Comparison of ENCODE assay signal across 8 cellular contexts in the genomic region with DNA sequence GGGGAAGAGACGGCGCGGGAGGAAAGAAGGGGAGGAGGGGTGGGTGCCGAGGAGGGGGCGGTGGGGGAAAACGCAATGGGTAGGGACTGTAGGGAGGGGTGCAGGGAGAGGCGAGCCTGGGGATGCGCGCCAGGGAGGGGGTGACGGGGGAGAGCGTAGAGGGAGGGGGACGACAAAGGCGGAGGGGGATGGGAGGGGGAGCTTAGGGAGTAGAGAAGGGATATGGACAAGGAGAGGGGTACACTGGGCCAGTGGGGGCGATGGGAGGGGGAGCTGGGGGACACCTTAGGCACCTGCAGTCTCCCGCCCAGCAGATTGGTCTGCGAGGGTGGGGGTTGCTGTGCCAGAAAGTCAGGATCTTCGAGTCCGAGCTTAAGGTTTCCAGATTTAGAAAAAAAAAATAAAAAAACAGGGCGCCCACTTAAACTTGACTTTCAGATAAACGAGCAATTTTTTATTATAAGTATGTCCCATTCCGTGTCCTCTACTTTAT. TPM values are rescaled to one million over a fixed set of nuclear protein-coding genes. Genes with fewer than 3 reads are reported as not detected.
DNase-seq lines count a peak whose midpoint lies in the region; ATAC-seq and TF ChIP-seq lines count a peak whose summit lies in the region.

No MANE protein-coding gene starts in this region.

- no peaks in the 10 kb centered on the region for H3K79me2 ChIP-seq in Karpas-422 (ENCODE audit: low read length)

- peaks cover 0 to 5% of the 10 kb centered on the region in 2 donors for H3K36me3 Mint-ChIP-seq in CD4-positive, alpha-beta memory T cell
- H3K36me3 Mint-ChIP-seq in brain (no peaks in the 10 kb centered on the region), nephron progenitor cell (ENCODE audit: low read depth) (no peaks in the 10 kb centered on the region)

- H3K27ac Mint-ChIP-seq in CD4-positive, alpha-beta memory T cell = peak overlapping the region; percentile 36 to 98 (median 64)
- H3K27ac Mint-ChIP-seq in brain (peak overlapping the region; percentile 85 to 99 (median 97)), nephron progenitor cell (no peak overlapping the region)

- peaks cover 24 to 33% of the 10 kb centered on the region in 2 donors for H3K27me3 Mint-ChIP-seq in CD4-positive, alpha-beta memory T cell
- H3K27me3 Mint-ChIP-seq in brain (peaks cover 5% of the 10 kb centered on the region), nephron progenitor cell (ENCODE audit: low read depth, poor library complexity) (peaks cover 39% of the 10 kb centered on the region)

- CTCF ChIA-PET in CD4-positive, alpha-beta memory T cell (lab: Charles Lee; ENCODE audit: partially characterized antibody) = interaction anchor here (1.0 to 19.4 kb wide), 3 partner anchors 12 to 89 kb away, joined by 3 to 402 read pairs (median 65); a partner anchor contains a TSS

- peaks cover 31% of the 10 kb centered on the region for H3K27me3 ChIP-seq in CD4-positive, alpha-beta memory T cell (ENCODE audit: insufficient read depth, low read length)
- no peaks in the 10 kb centered on the region for H3K27me3 ChIP-seq in Karpas-422 (ENCODE audit: low read length)

- H3K4me2 ChIP-seq in Karpas-422 (ENCODE audit: low read depth, low read length, poor library complexity, severe bottlenecking) = peak overlapping the region; percentile 63

- intact Hi-C loops in CD4-positive, alpha-beta memory T cell (cut with micrococcal nuclease) = loop anchor here (10.0 kb wide), 1 partner anchor 216 kb away; no protein-coding TSS in a partner anchor

- peak overlapping the region; percentile 39 for H3K9ac ChIP-seq in Karpas-422 (ENCODE audit: low read length)

- no peaks in the 10 kb centered on the region for H4K20me1 ChIP-seq in Karpas-422 (ENCODE audit: insufficient read depth, low read depth, low read length)

- H3K9me2 ChIP-seq in Karpas-422 (replicated peaks; ENCODE audit: insufficient read depth, low read length) = no peaks in the 10 kb centered on the region

- no peak for TF ChIP-seq CTCF in brain (conservative IDR thresholded peaks at IDR 0.05)
- TF ChIP-seq CTCF in nephron progenitor cell (IDR thresholded peaks at IDR 0.05) = no peak

- peak overlapping the region; percentile 67 to 90 (median 78) for H3K4me3 Mint-ChIP-seq in CD4-positive, alpha-beta memory T cell
- H3K4me3 Mint-ChIP-seq in brain (peak overlapping the region; percentile 79 to 90 (median 84)), nephron progenitor cell (peak overlapping the region; percentile 85)

- H3K4me1 Mint-ChIP-seq in CD4-positive, alpha-beta memory T cell = peaks cover 25 to 67% (median 41%) of the 10 kb centered on the region in 4 donors
- H3K4me1 Mint-ChIP-seq in brain = peaks cover 60% of the 10 kb centered on the region
- peaks cover 57% of the 10 kb centered on the region for H3K4me1 Mint-ChIP-seq in nephron progenitor cell

- ATAC-seq in HG02938 (IDR thresholded peaks at IDR 0.05; ENCODE audit: unreplicated experiment) (no peak), HG03460 (IDR thresholded peaks at IDR 0.05; ENCODE audit: unreplicated experiment) (no peak), HG03342 (IDR thresholded peaks at IDR 0.05; ENCODE audit: unreplicated experiment) (no peak)

- H3K4me3 ChIP-seq in CD4-positive, alpha-beta memory T cell (ENCODE audit: low read length in 2 of 2) = peak overlapping the region in 1 of 2 donors; percentile 43
- H3K4me3 ChIP-seq in Karpas-422 (ENCODE audit: low read length) = peak overlapping the region; percentile 63; the same call in 1 of the 2 replicates

- H2AFZ ChIP-seq in Karpas-422 (ENCODE audit: low read length) = no peak overlapping the region

- H3K27ac ChIP-seq in CD4-positive, alpha-beta memory T cell (ENCODE audit: low read depth, low read length) = peak overlapping the region; percentile 62
- H3K27ac ChIP-seq in Karpas-422 (ENCODE audit: low read length) = no peak overlapping the region

- H3K36me3 ChIP-seq in CD4-positive, alpha-beta memory T cell (ENCODE audit: insufficient read depth, low read length) = no peaks in the 10 kb centered on the region
- no peaks in the 10 kb centered on the region for H3K36me3 ChIP-seq in Karpas-422 (ENCODE audit: insufficient read depth, low read length)

- POLR2A ChIA-PET in CD4-positive, alpha-beta memory T cell (lab: Charles Lee; ENCODE audit: partially characterized antibody) = interaction anchor here (1.1 to 6.6 kb wide), 5 partner anchors 15 to 171 kb away, joined by 3 to 34 read pairs (median 9); a partner anchor contains a TSS

- peaks cover 58% of the 10 kb centered on the region for H3K4me1 ChIP-seq in CD4-positive, alpha-beta memory T cell (ENCODE audit: insufficient read depth, low read length)
- H3K4me1 ChIP-seq in Karpas-422 (ENCODE audit: low read length) = peaks cover 42% of the 10 kb centered on the region

- no peak for DNase-seq in CD4-positive, alpha-beta memory T cell
- DNase-seq in Karpas-422 = no peak
- no peak for DNase-seq in nephron progenitor cell
- DNase-seq in globus pallidus (ENCODE audit: low spot score) = no peak

- peaks cover 0 to 3% (median 0%) of the 10 kb centered on the region in 8 donors for H3K9me3 Mint-ChIP-seq in CD4-positive, alpha-beta memory T cell
- H3K9me3 Mint-ChIP-seq in brain (peaks cover 0 to 4% (median 0%) of the 10 kb centered on the region in 5 experiments), nephron progenitor cell (no peaks in the 10 kb centered on the region)

- no peaks in the 10 kb centered on the region for H3K9me3 ChIP-seq in CD4-positive, alpha-beta memory T cell (ENCODE audit: control insufficient read depth in 1 of 2, low read length in 2 of 2)
- no peaks in the 10 kb centered on the region for H3K9me3 ChIP-seq in Karpas-422 (ENCODE audit: low read length)

RNA-seq across cellular contexts. Expression of a gene that starts 15.7 kb away (rescaled TPM):
- 10 to 100 TPM; 30.0 to 34.2 TPM for total RNA-seq in CD4-positive, alpha-beta memory T cell
- 10 to 100 TPM; 24.5 to 49.9 TPM for polyA plus RNA-seq in CD4-positive, alpha-beta memory T cell
- total RNA-seq in Karpas-422 (2014; rRNA removed; shearing (Covaris generic); ENCODE audit: low replicate concordance) = 13.9 and 51.6 TPM in 2 replicates
- 156 TPM for polyA plus RNA-seq in brain (ENCODE audit: insufficient read depth, low read depth, low replicate concordance)

RNA-seq across cellular contexts. Expression of a gene that starts 18.4 kb away (rescaled TPM):
- not detected for total RNA-seq in CD4-positive, alpha-beta memory T cell
- not detected for polyA plus RNA-seq in CD4-positive, alpha-beta memory T cell
- not detected in 2 replicates for total RNA-seq in Karpas-422 (2014; rRNA removed; shearing (Covaris generic); ENCODE audit: low replicate concordance)
- 25.3 TPM for polyA plus RNA-seq in brain (ENCODE audit: insufficient read depth, low read depth, low replicate concordance)

RNA-seq across cellular contexts. Expression of a gene that starts 59.5 kb away (rescaled TPM):
- total RNA-seq in CD4-positive, alpha-beta memory T cell = 100 to 1,000 TPM; 136 to 138 TPM
- polyA plus RNA-seq in CD4-positive, alpha-beta memory T cell = 10 to 100 TPM; 39.8 to 47.9 TPM
- total RNA-seq in Karpas-422 (2014; rRNA removed; shearing (Covaris generic); ENCODE audit: low replicate concordance) = 12.3 and 46.8 TPM in 2 replicates
- 36.6 TPM for polyA plus RNA-seq in brain (ENCODE audit: insufficient read depth, low read depth, low replicate concordance)
